Comparison of ENCODE assay signal across 8 cellular contexts in genomic region chr4:54440394-54441223, GRCh38.
DNase-seq lines count a peak whose midpoint lies in the region; ATAC-seq and TF ChIP-seq lines count a peak whose summit lies in the region.

No MANE protein-coding gene starts in this region.

- H3K4me2 ChIP-seq in OCI-LY7 (ENCODE audit: low read length), result no peak overlapping the region

- POLR2A ChIA-PET in OCI-LY7 (lab: Charles Lee), result interaction anchor here (0.6 to 0.9 kb wide), 2 partner anchors 35 to 161 kb away, joined by 3 read pairs; no protein-coding TSS in a partner anchor

- no peak overlapping the region; the same call in 1 of the 2 replicates for H2AFZ ChIP-seq in OCI-LY7 (ENCODE audit: low read length)

- H4K20me1 ChIP-seq in OCI-LY7 (ENCODE audit: insufficient read depth, low read length), result no peaks in the 10 kb centered on the region

- TF ChIP-seq CTCF in OCI-LY7 (conservative IDR thresholded peaks at IDR 0.05; ENCODE audit: low read length), result peak; percentile 78
- TF ChIP-seq CTCF in epithelial cell of proximal tubule (conservative IDR thresholded peaks at IDR 0.05; ENCODE audit: low read depth, low read length), result peak; percentile 59
- TF ChIP-seq CTCF in nephron (IDR thresholded peaks at IDR 0.05; ENCODE audit: unreplicated experiment in 3 of 3), result peak in 2 of 3 experiments; percentile 10 to 35

- no peak overlapping the region for H3K4me3 ChIP-seq in OCI-LY7 (ENCODE audit: low read depth, low read length, poor library complexity, severe bottlenecking)
- no peak overlapping the region for H3K4me3 ChIP-seq in epithelial cell of proximal tubule (ENCODE audit: low read depth, low read length)

- H3K27ac Mint-ChIP-seq in stimulated activated naive CD8-positive, alpha-beta T cell treated with anti-CD3 and anti-CD28 coated beads, Interleukin-15, amount 100 ng/mL, for 72 hours, result no peak overlapping the region
- H3K27ac Mint-ChIP-seq in nephron, result no peak overlapping the region
- no peak overlapping the region for H3K27ac Mint-ChIP-seq in activated CD8-positive, alpha-beta memory T cell treated with anti-CD3 and anti-CD28 coated beads, Interleukin-2, amount 10 ng/mL, durations not matched to agents 7 days and 5 days

- peaks cover 0 to 8% of the 10 kb centered on the region in 2 donors for H3K9me3 Mint-ChIP-seq in stimulated activated naive CD8-positive, alpha-beta T cell treated with anti-CD3 and anti-CD28 coated beads, Interleukin-15, amount 100 ng/mL, for 72 hours
- no peaks in the 10 kb centered on the region for H3K9me3 Mint-ChIP-seq in nephron
- no peaks in the 10 kb centered on the region for H3K9me3 Mint-ChIP-seq in activated CD8-positive, alpha-beta memory T cell treated with anti-CD3 and anti-CD28 coated beads, Interleukin-2, amount 10 ng/mL, durations not matched to agents 7 days and 5 days (ENCODE audit: low read depth)

- peak overlapping the region in 1 of 2 donors; percentile 11 for H3K4me3 Mint-ChIP-seq in stimulated activated naive CD8-positive, alpha-beta T cell treated with anti-CD3 and anti-CD28 coated beads, Interleukin-15, amount 100 ng/mL, for 72 hours
- no peak overlapping the region for H3K4me3 Mint-ChIP-seq in nephron
- no peak overlapping the region for H3K4me3 Mint-ChIP-seq in activated CD8-positive, alpha-beta memory T cell treated with anti-CD3 and anti-CD28 coated beads, Interleukin-2, amount 10 ng/mL, durations not matched to agents 7 days and 5 days

- peaks cover 40% of the 10 kb centered on the region for H3K27me3 Mint-ChIP-seq in stimulated activated naive CD8-positive, alpha-beta T cell treated with anti-CD3 and anti-CD28 coated beads, Interleukin-15, amount 100 ng/mL, for 72 hours
- H3K27me3 Mint-ChIP-seq in nephron (ENCODE audit: low read depth), result peaks cover 10% of the 10 kb centered on the region
- no peaks in the 10 kb centered on the region for H3K27me3 Mint-ChIP-seq in activated CD8-positive, alpha-beta memory T cell treated with anti-CD3 and anti-CD28 coated beads, Interleukin-2, amount 10 ng/mL, durations not matched to agents 7 days and 5 days

- intact Hi-C loops in OCI-LY7 (cut with micrococcal nuclease; ENCODE audit: unreplicated experiment), result loop anchor here (5.0 kb wide), 1 partner anchor 118 kb away; no protein-coding TSS in a partner anchor

- H3K79me2 ChIP-seq in OCI-LY7 (ENCODE audit: insufficient read depth, low read depth, low read length), result no peaks in the 10 kb centered on the region

- H3K9me2 ChIP-seq in OCI-LY7 (ENCODE audit: insufficient read depth, low read length), result no peaks in the 10 kb centered on the region

- DNase-seq in stimulated activated naive CD8-positive, alpha-beta T cell treated with anti-CD3 and anti-CD28 coated beads, Interleukin-15, Interleukin-2, amounts not matched to agents 100 U/mL and 50 U/mL, for 24 hours, result peak; percentile 4
- DNase-seq in stimulated activated naive CD8-positive, alpha-beta T cell treated with anti-CD3 and anti-CD28 coated beads, Interleukin-15, amount 100 ng/mL, for 72 hours, result no peak
- DNase-seq in OCI-LY7 (ENCODE audit: low spot score), result peak; percentile 9
- DNase-seq in epithelial cell of proximal tubule (ENCODE audit: low read depth), result no peak
- DNase-seq in activated CD8-positive, alpha-beta memory T cell treated with anti-CD3 and anti-CD28 coated beads, Interleukin-2, amount 10 ng/mL, durations not matched to agents 7 days and 5 days, result no peak
- DNase-seq in activated CD8-positive, alpha-beta memory T cell treated with anti-CD3 and anti-CD28 coated beads, Interleukin-2, amount 50 U/mL, for 48 hours, result no peak

- no peak for ATAC-seq in stimulated activated naive CD8-positive, alpha-beta T cell treated with anti-CD3 and anti-CD28 coated beads, Interleukin-15, Interleukin-2, amounts not matched to agents 100 U/mL and 50 U/mL, for 24 hours
- ATAC-seq in stimulated activated naive CD8-positive, alpha-beta T cell treated with anti-CD3 and anti-CD28 coated beads, Interleukin-15, amount 100 ng/mL, for 72 hours, result no peak
- no peak for ATAC-seq in GM19463 (IDR thresholded peaks at IDR 0.05; ENCODE audit: unreplicated experiment)
- ATAC-seq in activated CD8-positive, alpha-beta memory T cell treated with anti-CD3 and anti-CD28 coated beads, Interleukin-2, amount 10 ng/mL, durations not matched to agents 7 days and 5 days, result no peak

- no peaks in the 10 kb centered on the region for H3K36me3 ChIP-seq in OCI-LY7 (ENCODE audit: insufficient read depth, low read length)

- no peak overlapping the region for H3K27ac ChIP-seq in OCI-LY7 (ENCODE audit: low read depth, low read length, poor library complexity, severe bottlenecking)

- CTCF ChIA-PET in OCI-LY7 (lab: Charles Lee; ENCODE audit: unreplicated experiment), result interaction anchor here (0.6 kb wide), 1 partner anchor 111 kb away, joined by 3 read pairs; no protein-coding TSS in a partner anchor
- CTCF ChIA-PET in activated CD8-positive, alpha-beta memory T cell treated with anti-CD3 and anti-CD28 coated beads, Interleukin-2, amount 10 ng/mL, durations not matched to agents 7 days and 5 days (lab: Charles Lee), result interaction anchor here (1.3 to 1.6 kb wide), 2 partner anchors 10 to 122 kb away, joined by 3 to 6 read pairs; no protein-coding TSS in a partner anchor

- no peaks in the 10 kb centered on the region for H3K4me1 ChIP-seq in OCI-LY7 (ENCODE audit: insufficient read depth, low read length, poor library complexity, severe bottlenecking)

- no peaks in the 10 kb centered on the region for H3K36me3 Mint-ChIP-seq in nephron (ENCODE audit: low read depth)
- no peaks in the 10 kb centered on the region for H3K36me3 Mint-ChIP-seq in activated CD8-positive, alpha-beta memory T cell treated with anti-CD3 and anti-CD28 coated beads, Interleukin-2, amount 10 ng/mL, durations not matched to agents 7 days and 5 days

- H3K4me1 Mint-ChIP-seq in stimulated activated naive CD8-positive, alpha-beta T cell treated with anti-CD3 and anti-CD28 coated beads, Interleukin-15, amount 100 ng/mL, for 72 hours, result no peaks in the 10 kb centered on the region
- no peaks in the 10 kb centered on the region for H3K4me1 Mint-ChIP-seq in nephron
- H3K4me1 Mint-ChIP-seq in activated CD8-positive, alpha-beta memory T cell treated with anti-CD3 and anti-CD28 coated beads, Interleukin-2, amount 10 ng/mL, durations not matched to agents 7 days and 5 days, result no peaks in the 10 kb centered on the region

- no TSS peak for BruUV-seq in OCI-LY7 (replicated peaks; lab: Mats Ljungman, UMichigan)

- H3K9me3 ChIP-seq in OCI-LY7 (ENCODE audit: low read length), result no peaks in the 10 kb centered on the region

Comparison
In these comparisons a context has a peak if more than half of its experiments do, and no peak if none do; other contexts are left out.
1. DNase-seq: peak in stimulated activated naive CD8-positive, alpha-beta T cell treated with anti-CD3 and anti-CD28 coated beads, Interleukin-15, Interleukin-2, amounts not matched to agents 100 U/mL and 50 U/mL, for 24 hours (single experiment) and OCI-LY7 (single experiment); none in stimulated activated naive CD8-positive, alpha-beta T cell treated with anti-CD3 and anti-CD28 coated beads, Interleukin-15, amount 100 ng/mL, for 72 hours (0 of 2), epithelial cell of proximal tubule (single experiment), activated CD8-positive, alpha-beta memory T cell treated with anti-CD3 and anti-CD28 coated beads, Interleukin-2, amount 10 ng/mL, durations not matched to agents 7 days and 5 days (single experiment) and activated CD8-positive, alpha-beta memory T cell treated with anti-CD3 and anti-CD28 coated beads, Interleukin-2, amount 50 U/mL, for 48 hours (single experiment).
2. CTCF ChIP-seq: peak in every context shown above with its lines; median percentile 78 in OCI-LY7; 59 in epithelial cell of proximal tubule; 22 in nephron.